9 cellular contexts compared by ENCODE assay signal in genomic region chr10:88687853-88688467, GRCh38. TPM values are rescaled to one million over a fixed set of nuclear protein-coding genes. Genes with fewer than 3 reads are reported as not detected.
A peak's percentile ranks its signal among the peaks of the same experiment; 100 is the strongest.
DNase-seq lines count a peak whose midpoint lies in the region; ATAC-seq, FAIRE-seq and TF ChIP-seq lines count a peak whose summit lies in the region.
"Had no signal": no experiment of that assay in that cellular context is flagged by ENCODE, and none has a peak within 500 bp of the region (broad histone marks: within the 10 kb centered on the region; RNA-seq: fewer than 3 reads in every experiment).

No MANE protein-coding gene starts in this region.

- H3K79me1 ChIP-seq in H1 (ENCODE audit: low read depth, low read length) = no peaks in the 10 kb centered on the region

- H3K27me3 ChIP-seq in right atrium auricular region (no peaks in the 10 kb centered on the region), H1 (replicated peaks in 1 of 4; ENCODE audit: control insufficient read depth in 3 of 4, extremely low read depth in 1 of 4, insufficient read depth in 3 of 4, low read length in 3 of 4) (peaks cover 0 to 2% (median 0%) of the 10 kb centered on the region in 4 experiments; a peak in 1 of 7 replicates), osteoblast (ENCODE audit: insufficient read depth, low read length) (no peaks in the 10 kb centered on the region)

- H3K4me2 ChIP-seq in H1 (ENCODE audit: insufficient read depth in 1 of 2, low read depth in 2 of 2, low read length in 2 of 2) (no peak overlapping the region), osteoblast (ENCODE audit: insufficient read depth, low read length) (no peak overlapping the region)

- no peaks in the 10 kb centered on the region for H4K20me1 ChIP-seq in H1 (replicated peaks in 1 of 2; ENCODE audit: control insufficient read depth in 1 of 2, insufficient read depth in 2 of 2, low read length in 2 of 2)
- no peaks in the 10 kb centered on the region for H4K20me1 ChIP-seq in osteoblast (ENCODE audit: insufficient read depth, low read length)

- no peak overlapping the region for H3K14ac ChIP-seq in H1 (ENCODE audit: insufficient read length)

- H2AK5ac ChIP-seq in H1 (ENCODE audit: low read depth, low read length) = no peak overlapping the region

- H3K27ac Mint-ChIP-seq in activated T-helper 17 cell treated with anti-CD3 and anti-CD28 coated beads, Interleukin-2, amount 50 U/mL, for 72 hours = no peak overlapping the region
- H3K27ac Mint-ChIP-seq: activated naive CD4-positive, alpha-beta T cell treated with anti-CD3 and anti-CD28 coated beads, Interleukin-2, amount 50 U/mL, for 24 hours had no signal

- DNase-seq in right atrium auricular region (ENCODE audit: low spot score) (no peak), cardiac septum (ENCODE audit: low spot score) (no peak), NOMO-1 treated with dmso at 0.1 percent for 144 hours (lab: John Stamatoyannopoulos, UW; ENCODE audit: unreplicated experiment) (peak; percentile 17), H1 (ENCODE audit: low read depth in 1 of 2, low spot score in 2 of 2) (no peak), osteoblast (ENCODE audit: insufficient read length, low spot score, missing footprints) (peak; percentile 39), T-helper 9 cell (no peak)

- no peak for TF ChIP-seq POLR2A in H1 (IDR thresholded peaks at IDR 0.05; ENCODE audit: control extremely low read depth in 1 of 2, low read depth in 2 of 2, low read length in 2 of 2)

- no peak overlapping the region for H2BK15ac ChIP-seq in H1 (ENCODE audit: low read length)

- H3K23me2 ChIP-seq in H1 (ENCODE audit: low read depth, low read length) = no peaks in the 10 kb centered on the region

- H2BK12ac ChIP-seq in H1 (ENCODE audit: low read depth, low read length) = no peak overlapping the region

- no peak overlapping the region for H4K5ac ChIP-seq in H1 (ENCODE audit: insufficient read length, low read depth, low read length)

- H3K9ac ChIP-seq in H1 (replicated peaks in 1 of 4; ENCODE audit: extremely low read depth in 1 of 4, low read depth in 3 of 4, low read length in 3 of 4) = no peak overlapping the region

- POLR2A ChIA-PET in H1 (lab: Charles Lee; ENCODE audit: partially characterized antibody) = no interaction called here

- H2BK5ac ChIP-seq in H1 (ENCODE audit: low read depth, low read length) = no peak overlapping the region

- intact Hi-C loops in cardiac septum (cut with DNase I) = no loop called here

- H3K36me3 Mint-ChIP-seq in activated T-helper 17 cell treated with anti-CD3 and anti-CD28 coated beads, Interleukin-2, amount 50 U/mL, for 72 hours (ENCODE audit: low read depth) = no peaks in the 10 kb centered on the region
- H3K36me3 Mint-ChIP-seq: activated naive CD4-positive, alpha-beta T cell treated with anti-CD3 and anti-CD28 coated beads, Interleukin-2, amount 50 U/mL, for 24 hours had no signal

- CTCF ChIA-PET in H1 (lab: Charles Lee; ENCODE audit: partially characterized antibody) = interaction anchor here (0.7 to 6.1 kb wide), 22 partner anchors 9 to 322 kb away, joined by 3 to 63 read pairs (median 4); partner anchors contain the start of gene RNLS

- no peak overlapping the region for H3K27ac ChIP-seq in right atrium auricular region
- no peak overlapping the region for H3K27ac ChIP-seq in H1 (ENCODE audit: low read depth, low read length)
- no peak overlapping the region for H3K27ac ChIP-seq in osteoblast (ENCODE audit: low read depth, low read length)

- no peak overlapping the region for H3K56ac ChIP-seq in H1 (replicated peaks; ENCODE audit: insufficient read length, low read depth, low read length)

- H2BK20ac ChIP-seq in H1 (ENCODE audit: low read length) = no peak overlapping the region

- H3K27me3 Mint-ChIP-seq in activated T-helper 17 cell treated with anti-CD3 and anti-CD28 coated beads, Interleukin-2, amount 50 U/mL, for 72 hours = peaks cover 9% of the 10 kb centered on the region

- no peak for ATAC-seq in HG03097 (IDR thresholded peaks at IDR 0.05; ENCODE audit: low FRiP score, unreplicated experiment)
- no peak for ATAC-seq in activated T-helper 17 cell treated with anti-CD3 and anti-CD28 coated beads, Interleukin-2, amount 50 U/mL, for 72 hours (replicated peaks)

- H4K91ac ChIP-seq in H1 (replicated peaks; ENCODE audit: insufficient read length, low read length) = no peak overlapping the region

- TF ChIP-seq CTCF in right atrium auricular region (IDR thresholded peaks at IDR 0.05) (peak; percentile 73 to 78), H1 (IDR thresholded peaks at IDR 0.05; ENCODE audit: control extremely low read depth in 1 of 3, insufficient read depth in 1 of 3, low read depth in 1 of 3, low read length in 3 of 3) (peak in 2 of 3 experiments; percentile 45 to 50; a peak in 2 of 4 replicates), osteoblast (IDR thresholded peaks at IDR 0.05; ENCODE audit: extremely low read depth, low read depth, low read length) (peak; percentile 77)

- no peak overlapping the region for H3K18ac ChIP-seq in H1 (ENCODE audit: extremely low read depth, low read length)

- TF ChIP-seq RAD21 in H1 (IDR thresholded peaks at IDR 0.05 in 1 of 2, conservative IDR thresholded peaks at IDR 0.05 in 1 of 2; ENCODE audit: low read depth in 2 of 2, low read length in 2 of 2) = peak; percentile 61 to 62

- H3K36me3 ChIP-seq in right atrium auricular region = no peaks in the 10 kb centered on the region
- H3K36me3 ChIP-seq in H1 (ENCODE audit: control insufficient read depth in 2 of 4, insufficient read depth in 4 of 4, low read length in 3 of 4) = no peaks in the 10 kb centered on the region
- H3K36me3 ChIP-seq in osteoblast (ENCODE audit: insufficient read depth, low read length) = no peaks in the 10 kb centered on the region

- H2AFZ ChIP-seq in H1 (ENCODE audit: low read length) (no peak overlapping the region), osteoblast (ENCODE audit: low read length) (no peak overlapping the region)

- H3K4me3 Mint-ChIP-seq in activated T-helper 17 cell treated with anti-CD3 and anti-CD28 coated beads, Interleukin-2, amount 50 U/mL, for 72 hours = no peak overlapping the region
- H3K4me3 Mint-ChIP-seq: activated naive CD4-positive, alpha-beta T cell treated with anti-CD3 and anti-CD28 coated beads, Interleukin-2, amount 50 U/mL, for 24 hours had no signal

- no peak overlapping the region for H4K8ac ChIP-seq in H1 (ENCODE audit: extremely low read depth, insufficient read depth, low read length)

- no peak overlapping the region for H3K23ac ChIP-seq in H1 (ENCODE audit: insufficient read length)

- H2BK120ac ChIP-seq in H1 (replicated peaks; ENCODE audit: low read depth, low read length) = no peak overlapping the region

- H3K4me3 ChIP-seq in right atrium auricular region (no peak overlapping the region), H1 (ENCODE audit: extremely low read depth in 1 of 4, insufficient read depth in 2 of 4, low read depth in 3 of 4, low read length in 4 of 4) (no peak overlapping the region), osteoblast (ENCODE audit: insufficient read depth, low read length) (no peak overlapping the region)

- FAIRE-seq in H1 (lab: Jason Lieb, UNC) = no peak

- H3K9me3 Mint-ChIP-seq in activated T-helper 17 cell treated with anti-CD3 and anti-CD28 coated beads, Interleukin-2, amount 50 U/mL, for 72 hours = no peaks in the 10 kb centered on the region
- H3K9me3 Mint-ChIP-seq: activated naive CD4-positive, alpha-beta T cell treated with anti-CD3 and anti-CD28 coated beads, Interleukin-2, amount 50 U/mL, for 24 hours had no signal

- H3K9me3 ChIP-seq in right atrium auricular region (no peaks in the 10 kb centered on the region), H1 (ENCODE audit: insufficient read depth in 2 of 2, low read depth in 1 of 2, low read length in 1 of 2) (no peaks in the 10 kb centered on the region), osteoblast (ENCODE audit: low read depth, low read length) (no peaks in the 10 kb centered on the region)

- no peak for TF ChIP-seq EP300 in H1 (IDR thresholded peaks at IDR 0.05; ENCODE audit: borderline replicate concordance in 1 of 2, low read depth in 2 of 2, low read length in 2 of 2)

- H3K79me2 ChIP-seq in H1 (ENCODE audit: control insufficient read depth in 1 of 2, insufficient read depth in 2 of 2, low read length in 2 of 2) (no peaks in the 10 kb centered on the region), osteoblast (ENCODE audit: insufficient read depth, low read length) (no peaks in the 10 kb centered on the region)

- H3K4me1 Mint-ChIP-seq in activated T-helper 17 cell treated with anti-CD3 and anti-CD28 coated beads, Interleukin-2, amount 50 U/mL, for 72 hours = no peaks in the 10 kb centered on the region
- H3K4me1 Mint-ChIP-seq: activated naive CD4-positive, alpha-beta T cell treated with anti-CD3 and anti-CD28 coated beads, Interleukin-2, amount 50 U/mL, for 24 hours had no signal

- H3K4me1 ChIP-seq in right atrium auricular region = no peaks in the 10 kb centered on the region
- no peaks in the 10 kb centered on the region for H3K4me1 ChIP-seq in H1 (replicated peaks in 1 of 4; ENCODE audit: control insufficient read depth in 3 of 4, insufficient read depth in 4 of 4, low read length in 3 of 4)
- peaks cover 1% of the 10 kb centered on the region for H3K4me1 ChIP-seq in osteoblast (ENCODE audit: insufficient read depth, low read length)

- no peak overlapping the region for H3K4ac ChIP-seq in H1 (replicated peaks; ENCODE audit: insufficient read length, low read depth, low read length)

RNA-seq across cellular contexts. Expression of gene LIPK, which starts 18.1 kb away (rescaled TPM):
- total RNA-seq in right atrium auricular region (not detected), cardiac septum (not detected), osteoblast (not detected in 2 replicates)
- total RNA-seq in H1 (2021; fragmentation: NEBNext Ultra II Directional; extraction: Animal tissue kit (Norgen Biotek cat#: 25700)) = not detected in 2 replicates
- not detected in 2 replicates for polyA plus RNA-seq in H1 (2011; rRNA removed)
- not detected for polyA plus RNA-seq in H1 (2011; cell fraction: cytosol; rRNA removed)
- not detected for polyA plus RNA-seq in H1 (2011; cell fraction: nucleus; rRNA removed)
- not detected in 4 replicates for polyA plus RNA-seq in H1 (2012, experiment 1 of 2)
- polyA plus RNA-seq in H1 (2012, experiment 2 of 2) = not detected
- not detected for polyA plus RNA-seq in H1 (2013, experiment 1 of 2)
- polyA plus RNA-seq in H1 (2013, experiment 2 of 2) = not detected
- not detected in 2 replicates for polyA minus RNA-seq in H1 (2011; rRNA and poly(A)+ RNA removed)
- polyA minus RNA-seq in H1 (2011; cell fraction: cytosol; rRNA and poly(A)+ RNA removed) = not detected
- not detected for polyA minus RNA-seq in H1 (2011; cell fraction: nucleus; rRNA and poly(A)+ RNA removed)
- total RNA-seq in activated T-helper 17 cell treated with anti-CD3 and anti-CD28 coated beads, Interleukin-2, amount 50 U/mL, for 72 hours = not detected

RNA-seq across cellular contexts. Expression of gene LIPF, which starts 23.7 kb away (rescaled TPM):
- total RNA-seq in right atrium auricular region (not detected), cardiac septum (not detected), osteoblast (not detected in 2 replicates)
- not detected in 2 replicates for total RNA-seq in H1 (2021; fragmentation: NEBNext Ultra II Directional; extraction: Animal tissue kit (Norgen Biotek cat#: 25700))
- not detected in 2 replicates for polyA plus RNA-seq in H1 (2011; rRNA removed)
- not detected for polyA plus RNA-seq in H1 (2011; cell fraction: cytosol; rRNA removed)
- polyA plus RNA-seq in H1 (2011; cell fraction: nucleus; rRNA removed) = not detected
- polyA plus RNA-seq in H1 (2012, experiment 1 of 2) = not detected in 4 replicates
- polyA plus RNA-seq in H1 (2012, experiment 2 of 2) = not detected
- polyA plus RNA-seq in H1 (2013, experiment 1 of 2) = not detected
- not detected for polyA plus RNA-seq in H1 (2013, experiment 2 of 2)
- not detected in 2 replicates for polyA minus RNA-seq in H1 (2011; rRNA and poly(A)+ RNA removed)
- not detected for polyA minus RNA-seq in H1 (2011; cell fraction: cytosol; rRNA and poly(A)+ RNA removed)
- polyA minus RNA-seq in H1 (2011; cell fraction: nucleus; rRNA and poly(A)+ RNA removed) = not detected
- not detected for total RNA-seq in activated T-helper 17 cell treated with anti-CD3 and anti-CD28 coated beads, Interleukin-2, amount 50 U/mL, for 72 hours

Comparison
In these comparisons a context has a peak if more than half of its experiments do, and no peak if none do; other contexts are left out.
1. DNase-seq: peak in NOMO-1 treated with dmso at 0.1 percent for 144 hours (single experiment) and osteoblast (single experiment); none in right atrium auricular region (single experiment), cardiac septum (single experiment), H1 (0 of 2) and T-helper 9 cell (single experiment).
2. Peak in every context shown above with its lines, with median percentiles within 50 percentile points of each other: CTCF ChIP-seq.